21 cellular contexts compared by ENCODE assay signal in genomic region chr1:43434256-43434655, GRCh38.
"Had no signal": no experiment of that assay in that cellular context is flagged by ENCODE, and none has a peak within 500 bp of the region (broad histone marks: within the 10 kb centered on the region; RNA-seq: fewer than 3 reads in every experiment).

No MANE protein-coding gene starts in this region.

- H3K4me1 ChIP-seq: gastrocnemius medialis had no signal

- H3K27ac ChIP-seq: epithelial cell of prostate, gastrocnemius medialis had no signal

- H3K27me3 ChIP-seq: esophagus muscularis mucosa, gastrocnemius medialis, ovary had no signal

- H3K9me3 Mint-ChIP-seq: immature natural killer cell; naive thymus-derived CD4-positive, alpha-beta T cell; neural crest cell; stimulated activated memory B cell treated with anti-CD40 and anti-IgM and Interleukin-4, amounts not matched to agents 10 μg/mL and 1 μg/mL and 100 μg/mL, for 72 hours; stimulated activated naive CD8-positive, alpha-beta T cell treated with anti-CD3 and anti-CD28 coated beads, Interleukin-15, Interleukin-2, amounts not matched to agents 100 ng/mL and 50 ng/mL, for 24 hours had no signal

- H3K27me3 Mint-ChIP-seq: naive thymus-derived CD4-positive, alpha-beta T cell; progenitor cell of endocrine pancreas; stimulated activated memory B cell treated with anti-CD40 and anti-IgM and Interleukin-4, amounts not matched to agents 10 μg/mL and 1 μg/mL and 100 μg/mL, for 72 hours; stimulated activated naive CD8-positive, alpha-beta T cell treated with anti-CD3 and anti-CD28 coated beads, Interleukin-15, Interleukin-2, amounts not matched to agents 100 ng/mL and 50 ng/mL, for 24 hours had no signal

- DNase-seq: central memory CD4-positive, alpha-beta T cell; effector memory CD4-positive, alpha-beta T cell; gastrocnemius medialis; glutamatergic neuron; immature natural killer cell; mesendoderm; naive thymus-derived CD4-positive, alpha-beta T cell; right cardiac atrium; stimulated activated CD4-positive, alpha-beta T cell treated with anti-CD3 and anti-CD28 coated beads, Interleukin-4, amount 100 ng/mL, for 1 hour; stimulated activated CD8-positive, alpha-beta memory T cell treated with anti-CD3 and anti-CD28 coated beads, Interleukin-4, amount 100 ng/mL, for 48 hours; trophoblast cell had no signal

- H3K4me3 ChIP-seq: esophagus muscularis mucosa, gastrocnemius medialis, ovary, smooth muscle cell, thoracic aorta had no signal

- H3K27ac Mint-ChIP-seq: progenitor cell of endocrine pancreas; stimulated activated memory B cell treated with anti-CD40 and anti-IgM and Interleukin-4, amounts not matched to agents 10 μg/mL and 1 μg/mL and 100 μg/mL, for 72 hours; stimulated activated naive CD8-positive, alpha-beta T cell treated with anti-CD3 and anti-CD28 coated beads, Interleukin-15, Interleukin-2, amounts not matched to agents 100 ng/mL and 50 ng/mL, for 24 hours had no signal

- H3K4me3 Mint-ChIP-seq: immature natural killer cell; naive thymus-derived CD4-positive, alpha-beta T cell; neural crest cell; stimulated activated memory B cell treated with anti-CD40 and anti-IgM and Interleukin-4, amounts not matched to agents 10 μg/mL and 1 μg/mL and 100 μg/mL, for 72 hours; stimulated activated naive CD8-positive, alpha-beta T cell treated with anti-CD3 and anti-CD28 coated beads, Interleukin-15, Interleukin-2, amounts not matched to agents 100 ng/mL and 50 ng/mL, for 24 hours had no signal

- H3K4me1 Mint-ChIP-seq: immature natural killer cell; stimulated activated memory B cell treated with anti-CD40 and anti-IgM and Interleukin-4, amounts not matched to agents 10 μg/mL and 1 μg/mL and 100 μg/mL, for 72 hours had no signal

- H3K9me3 ChIP-seq: esophagus muscularis mucosa, gastrocnemius medialis, ovary, thoracic aorta had no signal

- ATAC-seq: gastrocnemius medialis; left colon; naive thymus-derived CD4-positive, alpha-beta T cell; right cardiac atrium; stimulated activated memory B cell treated with anti-CD40 and anti-IgM and Interleukin-4, amounts not matched to agents 10 μg/mL and 1 μg/mL and 100 μg/mL, for 72 hours had no signal

- H3K36me3 ChIP-seq: ovary had no signal
